In genomic region chr12:28318273-28318672, GRCh38 we compare ENCODE assay signal across 29 cellular contexts.
"Had no signal": no experiment of that assay in that cellular context is flagged by ENCODE, and none has a peak within 500 bp of the region (broad histone marks: within the 10 kb centered on the region; RNA-seq: fewer than 3 reads in every experiment).

No MANE protein-coding gene starts in this region.

- ATAC-seq: activated CD4-positive, alpha-beta T cell treated with anti-CD3 and anti-CD28 coated beads for 36 hours; activated CD8-positive, alpha-beta memory T cell treated with anti-CD3 and anti-CD28 coated beads, Interleukin-2, amount 10 ng/mL, durations not matched to agents 7 days and 5 days; activated CD8-positive, alpha-beta T cell treated with anti-CD3 and anti-CD28 coated beads, Interleukin-2, amount 10 ng/mL, durations not matched to agents 7 days and 5 days; activated naive CD8-positive, alpha-beta T cell treated with anti-CD3 and anti-CD28 coated beads, Interleukin-2, amount 50 U/mL, for 24 hours; body of pancreas; effector memory CD8-positive, alpha-beta T cell; foreskin keratinocyte; gastrocnemius medialis; heart left ventricle had no signal

- DNase-seq: activated CD4-positive, alpha-beta memory T cell treated with anti-CD3 and anti-CD28 coated beads for 36 hours; activated CD4-positive, alpha-beta T cell treated with anti-CD3 and anti-CD28 coated beads for 36 hours; activated CD4-positive, alpha-beta T cell treated with anti-CD3 and anti-CD28 coated beads, Interleukin-2, amount 10 ng/mL, durations not matched to agents 24 days and 14 days; activated CD4-positive, CD25-positive, alpha-beta regulatory T cell; activated CD4-positive, CD25-positive, alpha-beta regulatory T cell treated with anti-CD3 and anti-CD28 coated beads, Interleukin-2, amount 50 U/mL, for 72 hours; activated CD8-positive, alpha-beta memory T cell treated with anti-CD3 and anti-CD28 coated beads, Interleukin-2, amount 10 ng/mL, durations not matched to agents 7 days and 5 days; activated CD8-positive, alpha-beta memory T cell treated with anti-CD3 and anti-CD28 coated beads, Interleukin-2, amount 50 U/mL, for 4 hours; activated CD8-positive, alpha-beta T cell treated with anti-CD3 and anti-CD28 coated beads, Interleukin-2, amount 10 ng/mL, durations not matched to agents 7 days and 5 days; activated effector memory CD4-positive, alpha-beta T cell treated with anti-CD3 and anti-CD28 coated beads, Interleukin-2, amount 50 U/mL, for 16 hours; activated naive CD4-positive, alpha-beta T cell treated with anti-CD3 and anti-CD28 coated beads for 36 hours; activated naive CD8-positive, alpha-beta T cell treated with anti-CD3 and anti-CD28 coated beads for 36 hours; activated naive CD8-positive, alpha-beta T cell treated with anti-CD3 and anti-CD28 coated beads, Interleukin-2, amount 50 U/mL, for 24 hours; activated T-cell treated with anti-CD3 and anti-CD28 coated beads, Interleukin-2, amount 50 U/mL, for 1 hour; activated T-cell treated with anti-CD3 and anti-CD28 coated beads, Interleukin-2, amount 50 U/mL, for 48 hours; adrenal gland; amygdala; aorta; body of pancreas; caudate nucleus; cortex of kidney; dermis blood vessel endothelial cell; effector CD4-positive, alpha-beta T cell; effector memory CD8-positive, alpha-beta T cell; erythroblast; foreskin keratinocyte; gastrocnemius medialis; glutamatergic neuron; heart left ventricle; T1000 had no signal
